Comparison of ENCODE assay signal across 22 cellular contexts in genomic region chr10:547591-548081, GRCh38.
A peak's percentile ranks its signal among the peaks of the same experiment; 100 is the strongest.
DNase-seq lines count a peak whose midpoint lies in the region; ATAC-seq and TF ChIP-seq lines count a peak whose summit lies in the region.
"Had no signal": no experiment of that assay in that cellular context is flagged by ENCODE, and none has a peak within 500 bp of the region (broad histone marks: within the 10 kb centered on the region; RNA-seq: fewer than 3 reads in every experiment).

No MANE protein-coding gene starts in this region.

- H2BK5ac ChIP-seq in IMR-90 (ENCODE audit: low read depth, low read length, poor library complexity, severe bottlenecking): no peak overlapping the region
- peak overlapping the region; percentile 32 for H2BK5ac ChIP-seq in trophoblast cell (ENCODE audit: low read depth, low read length, poor library complexity)

- H3K4me1 Mint-ChIP-seq in glutamatergic neuron (ENCODE audit: low read depth, unreplicated experiment): peaks cover 41% of the 10 kb centered on the region
- H3K4me1 Mint-ChIP-seq: activated naive CD4-positive, alpha-beta T cell treated with anti-CD3 and anti-CD28 coated beads, Interleukin-2, amount 50 U/mL, for 24 hours had no signal

- H3K9me1 ChIP-seq in IMR-90 (ENCODE audit: insufficient read depth, low read length): peaks cover 21% of the 10 kb centered on the region

- ATAC-seq in IMR-90 (ENCODE audit: low read depth): no peak; the same call in 1 of the 2 replicates
- ATAC-seq: activated CD8-positive, alpha-beta memory T cell treated with anti-CD3 and anti-CD28 coated beads, Interleukin-2, amount 10 ng/mL, durations not matched to agents 7 days and 5 days; effector memory CD8-positive, alpha-beta T cell; HCT116; left lobe of liver had no signal

- TF ChIP-seq EP300 in suprapubic skin (IDR thresholded peaks at IDR 0.05): no peak

- H3K27ac Mint-ChIP-seq in glutamatergic neuron (ENCODE audit: unreplicated experiment): peak overlapping the region; percentile 23
- H3K27ac Mint-ChIP-seq: activated CD8-positive, alpha-beta memory T cell treated with anti-CD3 and anti-CD28 coated beads, Interleukin-2, amount 10 ng/mL, durations not matched to agents 7 days and 5 days; activated naive CD4-positive, alpha-beta T cell treated with anti-CD3 and anti-CD28 coated beads, Interleukin-2, amount 50 U/mL, for 24 hours; activated T-helper 1 cell treated with anti-CD3 and anti-CD28 coated beads, Interleukin-12 subunit alpha, Interleukin-12 subunit beta, Interleukin-2, Interleukin-4 antibody, amounts not matched to agents 30 ng/mL and 10 ng/mL and 1 ng/mL, durations not matched to agents 14 hours and 24 hours and 36 hours; CD4-positive, CD25-positive, alpha-beta regulatory T cell; effector memory CD8-positive, alpha-beta T cell had no signal

- H4K5ac ChIP-seq in IMR-90 (ENCODE audit: low read depth, low read length): no peak overlapping the region

- in situ Hi-C loops in IMR-90 (cut with MboI; ENCODE audit: low sequenced_read_pairs): no loop called here

- DNase-seq in COLO829 (ENCODE audit: low spot score): peak; percentile 2
- DNase-seq in IMR-90: no peak
- DNase-seq in glutamatergic neuron: no peak
- DNase-seq in trophoblast cell: peak; percentile 36 to 75
- no peak for DNase-seq in suprapubic skin (ENCODE audit: low spot score in 2 of 2)
- DNase-seq in HuH-7.5 (ENCODE audit: low spot score): no peak
- DNase-seq in cerebellum (ENCODE audit: low spot score): no peak
- no peak for DNase-seq in dedifferentiated amniotic fluid mesenchymal stem cell (ENCODE audit: extremely low spot score)
- DNase-seq: activated CD4-positive, alpha-beta T cell treated with anti-CD3 and anti-CD28 coated beads for 4 hours; activated CD8-positive, alpha-beta memory T cell treated with anti-CD3 and anti-CD28 coated beads, Interleukin-2, amount 10 ng/mL, durations not matched to agents 7 days and 5 days; CD4-positive, CD25-positive, alpha-beta regulatory T cell; effector memory CD8-positive, alpha-beta T cell; NCI-H1092; NCI-H2029 treated with DMSO at 0.1 percent for 48 hours; RPMI8226; stimulated activated CD4-positive, alpha-beta T cell treated with anti-CD3 and anti-CD28 coated beads, Interleukin-15, amount 100 ng/mL, for 24 hours; SW 1271 had no signal

- peaks cover 42 to 91% of the 10 kb centered on the region in 2 experiments for H3K79me1 ChIP-seq in IMR-90 (ENCODE audit: low read depth in 1 of 2, low read length in 2 of 2)
- peaks cover 16% of the 10 kb centered on the region for H3K79me1 ChIP-seq in trophoblast cell (ENCODE audit: low read length)

- no peak overlapping the region for H2AFZ ChIP-seq in IMR-90 (replicated peaks; ENCODE audit: low read length, poor library complexity)
- H2AFZ ChIP-seq in trophoblast cell (ENCODE audit: insufficient read depth, low read length, poor library complexity): no peak overlapping the region

- H3K4me3 Mint-ChIP-seq in glutamatergic neuron (ENCODE audit: unreplicated experiment): peak overlapping the region; percentile 5
- H3K4me3 Mint-ChIP-seq: activated CD8-positive, alpha-beta memory T cell treated with anti-CD3 and anti-CD28 coated beads, Interleukin-2, amount 10 ng/mL, durations not matched to agents 7 days and 5 days; activated naive CD4-positive, alpha-beta T cell treated with anti-CD3 and anti-CD28 coated beads, Interleukin-2, amount 50 U/mL, for 24 hours; activated T-helper 1 cell treated with anti-CD3 and anti-CD28 coated beads, Interleukin-12 subunit alpha, Interleukin-12 subunit beta, Interleukin-2, Interleukin-4 antibody, amounts not matched to agents 30 ng/mL and 10 ng/mL and 1 ng/mL, durations not matched to agents 14 hours and 24 hours and 36 hours; effector memory CD8-positive, alpha-beta T cell had no signal

- peaks cover 2% of the 10 kb centered on the region for H3K79me2 ChIP-seq in trophoblast cell (ENCODE audit: control insufficient read depth, insufficient read depth, low read length, poor library complexity)

- no peaks in the 10 kb centered on the region for H3K9me3 ChIP-seq in IMR-90 (ENCODE audit: control insufficient read depth, insufficient read depth, low read length)
- peaks cover 2% of the 10 kb centered on the region for H3K9me3 ChIP-seq in trophoblast cell (ENCODE audit: insufficient read depth, low read depth, low read length)
- no peaks in the 10 kb centered on the region for H3K9me3 ChIP-seq in suprapubic skin
- H3K9me3 ChIP-seq: neutrophil had no signal

- intact Hi-C loops in IMR-90 (cut with micrococcal nuclease): no loop called here

- H3K9me3 Mint-ChIP-seq in glutamatergic neuron (ENCODE audit: unreplicated experiment): peaks cover 7% of the 10 kb centered on the region
- H3K9me3 Mint-ChIP-seq: activated naive CD4-positive, alpha-beta T cell treated with anti-CD3 and anti-CD28 coated beads, Interleukin-2, amount 50 U/mL, for 24 hours; activated T-helper 1 cell treated with anti-CD3 and anti-CD28 coated beads, Interleukin-12 subunit alpha, Interleukin-12 subunit beta, Interleukin-2, Interleukin-4 antibody, amounts not matched to agents 30 ng/mL and 10 ng/mL and 1 ng/mL, durations not matched to agents 14 hours and 24 hours and 36 hours; CD4-positive, CD25-positive, alpha-beta regulatory T cell; effector memory CD8-positive, alpha-beta T cell had no signal

- peaks cover 5% of the 10 kb centered on the region for H3K27me3 Mint-ChIP-seq in glutamatergic neuron (ENCODE audit: unreplicated experiment)

- H3K4me1 ChIP-seq in IMR-90 (ENCODE audit: control insufficient read depth, insufficient read depth, low read length): peaks cover 5% of the 10 kb centered on the region
- H3K4me1 ChIP-seq in trophoblast cell (ENCODE audit: control insufficient read depth in 1 of 2, insufficient read depth in 2 of 2, low read length in 2 of 2): peaks cover 19 to 20% of the 10 kb centered on the region in 2 experiments
- H3K4me1 ChIP-seq in suprapubic skin: peaks cover 17% of the 10 kb centered on the region

- H3K14ac ChIP-seq in IMR-90 (replicated peaks; ENCODE audit: low read depth, low read length) (0 out of 2 replicates have a peak overlapping the region, but pooled peaks have one; percentile 16), trophoblast cell (ENCODE audit: low read length) (peak overlapping the region; percentile 32)

- H3K36me3 ChIP-seq in IMR-90 (ENCODE audit: control insufficient read depth, insufficient read depth, low read length) (0 out of 2 replicates have a peak, but pooled peaks cover 2% of the 10 kb centered on the region), trophoblast cell (ENCODE audit: control insufficient read depth in 1 of 2, insufficient read depth in 2 of 2, low read length in 2 of 2) (peaks cover 0 to 3% of the 10 kb centered on the region in 2 experiments), suprapubic skin (no peaks in the 10 kb centered on the region)
- H3K36me3 ChIP-seq: neutrophil had no signal

- CTCF ChIA-PET in IMR-90 (lab: Yijun Ruan, JAX): no interaction called here

- no peaks in the 10 kb centered on the region for H3K36me3 Mint-ChIP-seq in glutamatergic neuron (ENCODE audit: unreplicated experiment)
- H3K36me3 Mint-ChIP-seq: activated CD8-positive, alpha-beta memory T cell treated with anti-CD3 and anti-CD28 coated beads, Interleukin-2, amount 10 ng/mL, durations not matched to agents 7 days and 5 days; activated naive CD4-positive, alpha-beta T cell treated with anti-CD3 and anti-CD28 coated beads, Interleukin-2, amount 50 U/mL, for 24 hours; CD4-positive, CD25-positive, alpha-beta regulatory T cell had no signal

- H3K27me3 ChIP-seq in IMR-90 (ENCODE audit: control insufficient read depth, insufficient read depth, low read length) (no peaks in the 10 kb centered on the region), trophoblast cell (ENCODE audit: insufficient read depth, low read length) (no peaks in the 10 kb centered on the region), suprapubic skin (no peaks in the 10 kb centered on the region)

- H4K8ac ChIP-seq in IMR-90 (ENCODE audit: low read depth in 2 of 2, low read length in 2 of 2) (no peak overlapping the region), trophoblast cell (ENCODE audit: low read depth, low read length) (no peak overlapping the region)

- dilution Hi-C loops in IMR-90 (cut with HindIII; ENCODE audit: low sequenced_read_pairs, unreplicated experiment): no loop called here

- POLR2A ChIA-PET in IMR-90 (lab: Charles Lee; ENCODE audit: unreplicated experiment): no interaction called here

- no peak overlapping the region for H3K4ac ChIP-seq in IMR-90 (ENCODE audit: low read depth, low read length)
- no peak overlapping the region for H3K4ac ChIP-seq in trophoblast cell (ENCODE audit: low read depth, low read length)

- H2BK20ac ChIP-seq in IMR-90 (ENCODE audit: low read depth, low read length): no peak overlapping the region

- no peak for TF ChIP-seq CTCF in IMR-90 (conservative IDR thresholded peaks at IDR 0.05; ENCODE audit: low read depth, low read length)
- no peak for TF ChIP-seq CTCF in glutamatergic neuron (IDR thresholded peaks at IDR 0.05; ENCODE audit: partially characterized antibody, unreplicated experiment)
- no peak for TF ChIP-seq CTCF in suprapubic skin (IDR thresholded peaks at IDR 0.05)

- H3K4me2 ChIP-seq in IMR-90 (ENCODE audit: low read depth, low read length) (no peak overlapping the region), trophoblast cell (ENCODE audit: low read length) (peak overlapping the region; percentile 53)

- no peak overlapping the region for H2BK15ac ChIP-seq in IMR-90 (ENCODE audit: low read depth, low read length)

- H2BK120ac ChIP-seq in IMR-90 (ENCODE audit: low read depth, low read length) (no peak overlapping the region), trophoblast cell (ENCODE audit: insufficient read depth, low read length, poor library complexity) (peak overlapping the region; percentile 43)

- no peak for TF ChIP-seq POLR2A in IMR-90 (IDR thresholded peaks at IDR 0.05; ENCODE audit: low read depth, low read length)
- no peak for TF ChIP-seq POLR2A in suprapubic skin (IDR thresholded peaks at IDR 0.05)

- H3K9ac ChIP-seq in IMR-90 (ENCODE audit: low read depth, low read length): no peak overlapping the region
- H3K9ac ChIP-seq in trophoblast cell (ENCODE audit: low read length): no peak overlapping the region

- H3K4me3 ChIP-seq in IMR-90 (ENCODE audit: insufficient read depth, low read depth, low read length) (no peak overlapping the region), trophoblast cell (ENCODE audit: low read depth, low read length) (no peak overlapping the region), suprapubic skin (no peak overlapping the region)

- no peak overlapping the region for H2AK5ac ChIP-seq in IMR-90 (ENCODE audit: low read depth, low read length)
- H2AK5ac ChIP-seq in trophoblast cell (ENCODE audit: low read length): peak overlapping the region; percentile 44

- 66% methylated on average over 4 of the region's 6 CpGs; no CpG with 5 or more reads in 1 of the 2 experiments for WGBS in IMR-90 (ENCODE audit: extremely low coverage in 2 of 2, insufficient read length in 1 of 2), 2 experiments
- WGBS in trophoblast cell (ENCODE audit: extremely low coverage, insufficient coverage, insufficient read length): no CpG with 5 or more reads among the region's 6 CpGs
- 59% methylated on average over 6 of the region's 6 CpGs for WGBS in suprapubic skin

- no peak overlapping the region for H4K12ac ChIP-seq in trophoblast cell (ENCODE audit: low read depth, low read length)

- H3K23ac ChIP-seq in IMR-90 (ENCODE audit: low read depth, low read length): peak overlapping the region; percentile 62; the same call in 1 of the 2 replicates
- no peak overlapping the region for H3K23ac ChIP-seq in trophoblast cell (ENCODE audit: low read length)

- H2BK12ac ChIP-seq in trophoblast cell (ENCODE audit: low read length): peak overlapping the region; percentile 39

- BruUV-seq in IMR-90 (replicated peaks; lab: Mats Ljungman, UMichigan): no TSS peak

- no peak overlapping the region for H3K27ac ChIP-seq in IMR-90 (ENCODE audit: insufficient read depth, low read length)
- H3K27ac ChIP-seq in trophoblast cell (ENCODE audit: low read depth, low read length): peak overlapping the region; percentile 92
- no peak overlapping the region for H3K27ac ChIP-seq in suprapubic skin
- H3K27ac ChIP-seq: neutrophil had no signal

- H3K18ac ChIP-seq in IMR-90 (ENCODE audit: low read depth, low read length): no peak overlapping the region
- H3K18ac ChIP-seq in trophoblast cell (ENCODE audit: low read length): peak overlapping the region; percentile 22

- no peak overlapping the region for H2AK9ac ChIP-seq in IMR-90 (replicated peaks; ENCODE audit: low read depth, low read length, poor library complexity)

- no peak overlapping the region for H3K56ac ChIP-seq in IMR-90 (ENCODE audit: extremely low read depth, insufficient read depth, low read length)

- no peak for TF ChIP-seq RAD21 in IMR-90 (IDR thresholded peaks at IDR 0.05; ENCODE audit: low read length)

- peaks cover 82% of the 10 kb centered on the region for H4K20me1 ChIP-seq in IMR-90 (ENCODE audit: insufficient read depth, low read length)

- no peak overlapping the region for H4K91ac ChIP-seq in IMR-90 (ENCODE audit: insufficient read depth, low read depth, low read length)
- H4K91ac ChIP-seq in trophoblast cell (ENCODE audit: low read depth, low read length): peak overlapping the region; percentile 28

Comparison
In these comparisons a context has a peak if more than half of its experiments do, and no peak if none do; other contexts are left out.
1. DNase-seq: peak in COLO829 (single experiment) and trophoblast cell (2 of 2); none in IMR-90 (single experiment), glutamatergic neuron (single experiment), suprapubic skin (0 of 2), HuH-7.5 (single experiment), cerebellum (single experiment) and dedifferentiated amniotic fluid mesenchymal stem cell (single experiment).